In genomic region chr17:69230939-69231338, GRCh38 we compare ENCODE assay signal across 29 cellular contexts. TPM values are rescaled to one million over a fixed set of nuclear protein-coding genes. Genes with fewer than 3 reads are reported as not detected.
A peak's percentile ranks its signal among the peaks of the same experiment; 100 is the strongest.
DNase-seq lines count a peak whose midpoint lies in the region; ATAC-seq, FAIRE-seq and TF ChIP-seq lines count a peak whose summit lies in the region.
"Had no signal": no experiment of that assay in that cellular context is flagged by ENCODE, and none has a peak within 500 bp of the region (broad histone marks: within the 10 kb centered on the region; RNA-seq: fewer than 3 reads in every experiment).

No MANE protein-coding gene starts in this region.

- no peak overlapping the region for H3K4me3 Mint-ChIP-seq in stimulated activated memory B cell treated with anti-CD40 and anti-IgM and Interleukin-4, amounts not matched to agents 10 μg/mL and 1 μg/mL and 100 μg/mL, for 72 hours
- H3K4me3 Mint-ChIP-seq: CD14-positive monocyte; CD4-positive, alpha-beta memory T cell; CD4-positive, CD25-positive, alpha-beta regulatory T cell; CD8-positive, alpha-beta memory T cell had no signal

- CTCF ChIA-PET in K562 (lab: Yijun Ruan, JAX; ENCODE audit: low intra/inter-chr PET ratio), result no interaction called here

- H3K9me3 Mint-ChIP-seq in stimulated activated memory B cell treated with anti-CD40 and anti-IgM and Interleukin-4, amounts not matched to agents 10 μg/mL and 1 μg/mL and 100 μg/mL, for 72 hours, result peaks cover 21% of the 10 kb centered on the region

- ATAC-seq in K562 (no peak), left lobe of liver (peak; percentile 55), GM21381 (IDR thresholded peaks at IDR 0.05; ENCODE audit: unreplicated experiment) (no peak), HG02938 (IDR thresholded peaks at IDR 0.05; ENCODE audit: unreplicated experiment) (no peak)
- ATAC-seq in stimulated activated memory B cell treated with anti-CD40 and anti-IgM and Interleukin-4, amounts not matched to agents 10 μg/mL and 1 μg/mL and 100 μg/mL, for 72 hours, result no peak
- ATAC-seq: GM12878 had no signal

- TF ChIP-seq CTCF in K562 (IDR thresholded peaks at IDR 0.05 in 2 of 3, conservative IDR thresholded peaks at IDR 0.05 in 1 of 3; ENCODE audit: insufficient read depth in 2 of 3, low read depth in 1 of 3, low read length in 3 of 3) (no peak), liver (IDR thresholded peaks at IDR 0.05; ENCODE audit: low read depth, low read length, missing input control) (no peak), suprapubic skin (IDR thresholded peaks at IDR 0.05) (no peak)

- H3K36me3 ChIP-seq in K562 (ENCODE audit: control insufficient read depth, insufficient read depth, low read length) (no peaks in the 10 kb centered on the region), liver (ENCODE audit: control insufficient read depth in 4 of 4, insufficient read depth in 3 of 4, low read depth in 1 of 4, low read length in 3 of 4) (no peaks in the 10 kb centered on the region), suprapubic skin (no peaks in the 10 kb centered on the region)
- H3K36me3 ChIP-seq: BE2C, BLaER1 had no signal

- DNase-seq in K562 (ENCODE audit: extremely low read depth in 1 of 4, low spot score in 3 of 4) (no peak), left lobe of liver (ENCODE audit: low spot score) (no peak), suprapubic skin (ENCODE audit: low spot score in 2 of 2) (no peak)
- no peak for DNase-seq in activated CD8-positive, alpha-beta memory T cell treated with anti-CD3 and anti-CD28 coated beads for 24 hours
- DNase-seq: 8988T; ACHN; BE2C; C1 segment of cervical spinal cord; CD4-positive, alpha-beta memory T cell; CD4-positive, CD25-positive, alpha-beta regulatory T cell; CD8-positive, alpha-beta memory T cell; COR-L47; DMS 273 treated with DMSO at 0.1 percent for 48 hours; DMS153; DMS53; DMS79; DND-41; EL; GDM1 had no signal

- H3K4me3 ChIP-seq in K562 (no peak overlapping the region), liver (ENCODE audit: low read depth in 1 of 3, low read length in 3 of 3) (no peak overlapping the region), suprapubic skin (no peak overlapping the region)
- H3K4me3 ChIP-seq: BLaER1, GM12878 had no signal

- no peaks in the 10 kb centered on the region for H3K27me3 Mint-ChIP-seq in stimulated activated memory B cell treated with anti-CD40 and anti-IgM and Interleukin-4, amounts not matched to agents 10 μg/mL and 1 μg/mL and 100 μg/mL, for 72 hours
- H3K27me3 Mint-ChIP-seq: CD4-positive, alpha-beta memory T cell had no signal

- no peak overlapping the region for H3K27ac ChIP-seq in K562 (ENCODE audit: extremely low read depth, low read depth, low read length)
- no peak overlapping the region for H3K27ac ChIP-seq in liver (ENCODE audit: low read depth in 1 of 2, low read length in 2 of 2)
- no peak overlapping the region for H3K27ac ChIP-seq in suprapubic skin
- H3K27ac ChIP-seq: BLaER1 had no signal

- TF ChIP-seq RAD21 in K562 (CRISPR knock-in tag; conservative IDR thresholded peaks at IDR 0.05 in 1 of 2, IDR thresholded peaks at IDR 0.05 in 1 of 2), result no peak
- TF ChIP-seq RAD21 in liver (IDR thresholded peaks at IDR 0.05), result no peak

- H3K4me1 ChIP-seq in K562 (replicated peaks in 1 of 2; ENCODE audit: control insufficient read depth in 2 of 2, insufficient read depth in 2 of 2, low read length in 2 of 2) (peaks cover 0 to 3% of the 10 kb centered on the region in 2 experiments; a peak in 2 of 5 replicates), liver (ENCODE audit: control insufficient read depth in 4 of 4, insufficient read depth in 4 of 4, low read length in 3 of 4) (peaks cover 0 to 18% (median 3%) of the 10 kb centered on the region in 4 donors), suprapubic skin (peaks cover 5% of the 10 kb centered on the region)
- H3K4me1 ChIP-seq: BE2C had no signal

- FAIRE-seq in K562 (lab: Jason Lieb, UNC), result no peak
- FAIRE-seq: A204.1, GM12878, GM12892, GM18507 had no signal

- intact Hi-C loops in K562 (cut with micrococcal nuclease), result no loop called here

- no peaks in the 10 kb centered on the region for H3K27me3 ChIP-seq in K562 (ENCODE audit: control insufficient read depth in 2 of 2, insufficient read depth in 2 of 2, low read length in 2 of 2)
- no peaks in the 10 kb centered on the region for H3K27me3 ChIP-seq in liver (ENCODE audit: control insufficient read depth in 4 of 4, insufficient read depth in 4 of 4, low read length in 3 of 4)
- H3K27me3 ChIP-seq in suprapubic skin, result no peaks in the 10 kb centered on the region
- H3K27me3 ChIP-seq: BLaER1 had no signal

- peak overlapping the region; percentile 47 for H2AFZ ChIP-seq in K562 (ENCODE audit: low read depth, low read length)

- TF ChIP-seq EP300 in K562 (IDR thresholded peaks at IDR 0.05; ENCODE audit: low read length) (no peak), suprapubic skin (IDR thresholded peaks at IDR 0.05) (no peak)

- TF ChIP-seq POLR2A in K562 (conservative IDR thresholded peaks at IDR 0.05) (no peak), suprapubic skin (IDR thresholded peaks at IDR 0.05) (no peak)

- H3K27ac Mint-ChIP-seq in stimulated activated memory B cell treated with anti-CD40 and anti-IgM and Interleukin-4, amounts not matched to agents 10 μg/mL and 1 μg/mL and 100 μg/mL, for 72 hours, result peak overlapping the region; percentile 4
- H3K27ac Mint-ChIP-seq: CD14-positive monocyte; CD4-positive, alpha-beta memory T cell; CD8-positive, alpha-beta memory T cell had no signal

- H3K4me1 Mint-ChIP-seq in stimulated activated memory B cell treated with anti-CD40 and anti-IgM and Interleukin-4, amounts not matched to agents 10 μg/mL and 1 μg/mL and 100 μg/mL, for 72 hours, result peaks cover 18% of the 10 kb centered on the region

- H3K36me3 Mint-ChIP-seq in stimulated activated memory B cell treated with anti-CD40 and anti-IgM and Interleukin-4, amounts not matched to agents 10 μg/mL and 1 μg/mL and 100 μg/mL, for 72 hours, result peaks cover 11% of the 10 kb centered on the region
- H3K36me3 Mint-ChIP-seq: CD4-positive, CD25-positive, alpha-beta regulatory T cell had no signal

- H3K4me2 ChIP-seq in K562 (ENCODE audit: insufficient read depth, low read length), result no peak overlapping the region
- H3K4me2 ChIP-seq: BLaER1 had no signal

- BruUV-seq in K562 (replicated peaks; lab: Mats Ljungman, UMichigan), result no TSS peak

- H4K20me1 ChIP-seq in K562 (replicated peaks; ENCODE audit: control insufficient read depth, insufficient read depth, low read length), result no peaks in the 10 kb centered on the region
- H4K20me1 ChIP-seq: BLaER1 had no signal

- 67% methylated on average over 3 of the region's 3 CpGs for WGBS in K562 (ENCODE audit: insufficient coverage, low coverage, missing lambda C conversion rate)
- 38% methylated on average over 3 of the region's 3 CpGs for WGBS in liver
- WGBS in suprapubic skin, result 94% methylated on average over 3 of the region's 3 CpGs

- no peaks in the 10 kb centered on the region for H3K9me1 ChIP-seq in K562 (ENCODE audit: control insufficient read depth, insufficient read depth, low read length)

- POLR2A ChIA-PET in K562 (lab: Yijun Ruan, JAX), result no interaction called here

- no peaks in the 10 kb centered on the region for H3K79me2 ChIP-seq in K562 (ENCODE audit: control insufficient read depth, insufficient read depth, low read length)

- no peak overlapping the region for H3K9ac ChIP-seq in K562 (ENCODE audit: insufficient read depth in 1 of 2, low read depth in 2 of 2, low read length in 2 of 2)
- no peak overlapping the region for H3K9ac ChIP-seq in liver (ENCODE audit: low read depth in 1 of 2, low read length in 2 of 2)
- H3K9ac ChIP-seq: BLaER1 had no signal

- no peaks in the 10 kb centered on the region for H3K9me3 ChIP-seq in K562 (replicated peaks; ENCODE audit: control insufficient read depth, insufficient read depth, low read depth, low read length)
- peaks cover 0 to 5% (median 2%) of the 10 kb centered on the region in 4 donors for H3K9me3 ChIP-seq in liver (ENCODE audit: control insufficient read depth in 4 of 4, low read length in 3 of 4)
- H3K9me3 ChIP-seq in suprapubic skin, result peaks cover 6% of the 10 kb centered on the region
- H3K9me3 ChIP-seq: BE2C had no signal

- in situ Hi-C loops in K562 (cut with MboI), result loop anchor here (5.0 to 25.0 kb wide), 2 partner anchors 159 to 269 kb away; partner anchors contain the start of gene ABCA8

TF ChIP-seq in K562, 482 proteins besides CTCF, POLR2A, EP300 and RAD21 (continues in another document):
- TF ChIP-seq ZNF778 (CRISPR knock-in tag; IDR thresholded peaks at IDR 0.05) (no peak), EHMT2 (IDR thresholded peaks at IDR 0.05) (0 out of 2 replicates have a peak, but pooled peaks have one; percentile 41), EP400 (IDR thresholded peaks at IDR 0.05) (no peak), SNRNP70 (optimal IDR thresholded peaks at IDR 0.05; ENCODE audit: low read depth, low read length) (no peak)

TF ChIP-seq in liver, 16 proteins besides CTCF, POLR2A, EP300 and RAD21 (continues in another document):
- TF ChIP-seq NR2F2 (IDR thresholded peaks at IDR 0.05) (no peak), HNF4A (conservative IDR thresholded peaks at IDR 0.05) (peak; percentile 78 to 79), FOXA2 (IDR thresholded peaks at IDR 0.05) (no peak), TAF1 (conservative IDR thresholded peaks at IDR 0.05) (no peak), GABPA (IDR thresholded peaks at IDR 0.05 in 1 of 2, conservative IDR thresholded peaks at IDR 0.05 in 1 of 2) (no peak), HNF4G (IDR thresholded peaks at IDR 0.05) (no peak)

RNA-seq across cellular contexts. Expression of gene ABCA10, which starts 2.3 kb away (rescaled TPM):
- total RNA-seq in K562 (2011; cell fraction: chromatin; rRNA removed; ENCODE audit: low replicate concordance), result 0.16 TPM in 1 of 2 replicates, not detected in the other
- total RNA-seq in K562 (2011; cell fraction: nucleolus; rRNA removed), result not detected in 2 replicates
- total RNA-seq in K562 (2011; cell fraction: nucleoplasm; rRNA removed), result not detected in 2 replicates
- total RNA-seq in K562 (2014; rRNA removed) (0.12 and 0.45 TPM in 2 replicates), K562 (2014; rRNA removed; fragmentation: Illumina TruSeq; extraction: Trizol) (0.15 TPM in 1 of 2 replicates, not detected in the other), K562 (2015; rRNA removed; fragmentation: Illumina TruSeq; extraction: Trizol) (not detected in 2 replicates), K562 (2021) (0.09 and 0.16 TPM in 2 replicates), left lobe of liver (3.1 TPM), liver (1 to 10 TPM in 1 of 2 donors, under 1 TPM in 1; 0.33 to 5.5 TPM), suprapubic skin (10 to 100 TPM in 2 of 4 donors, 1 to 10 TPM in 2; 1.5 to 19.1 (median 10.3) TPM)
- polyA plus RNA-seq in K562 (2011; rRNA removed) (0.03 and 0.04 TPM in 2 replicates), K562 (2014; fragmentation: Illumina TruSeq; extraction: Trizol) (0.15 TPM in 1 of 2 replicates, not detected in the other), K562 (2014; fragmentation: Nextera tagmentation; extraction: Ambion mirVana) (under 1 TPM; 0.13 to 0.17 TPM), K562 (2014; rRNA removed) (0.36 TPM in 1 of 2 replicates, not detected in the other), liver (1 to 10 TPM in 1 of 2 donors, under 1 TPM in 1; 0.32 to 3.7 TPM)
- 0.03 and 0.04 TPM in 2 replicates for polyA plus RNA-seq in K562 (2011; cell fraction: cytosol; rRNA removed)
- polyA plus RNA-seq in K562 (2011; cell fraction: nucleus; rRNA removed), result 0.08 TPM in 1 of 2 replicates, not detected in the other
- 0.05 and 0.10 TPM in 2 replicates for polyA plus RNA-seq in K562 (2012)
- polyA minus RNA-seq in K562 (2011; rRNA and poly(A)+ RNA removed), result not detected in 2 replicates
- not detected in 2 replicates for polyA minus RNA-seq in K562 (2011; cell fraction: cytosol; rRNA and poly(A)+ RNA removed)
- polyA minus RNA-seq in K562 (2011; cell fraction: nucleus; rRNA and poly(A)+ RNA removed), result 0.11 TPM in 1 of 2 replicates, not detected in the other
- polyA plus RNA-seq: CD4-positive, alpha-beta memory T cell; CD8-positive, alpha-beta memory T cell had no signal
